In genomic region chr7:45421826-45422225, GRCh38 we compare ENCODE assay signal across 13 cellular contexts.
DNase-seq lines count a peak whose midpoint lies in the region; ATAC-seq and TF ChIP-seq lines count a peak whose summit lies in the region.
"Had no signal": no experiment of that assay in that cellular context is flagged by ENCODE, and none has a peak within 500 bp of the region (broad histone marks: within the 10 kb centered on the region; RNA-seq: fewer than 3 reads in every experiment).

No MANE protein-coding gene starts in this region.

- H4K20me1 ChIP-seq in SK-N-SH (ENCODE audit: insufficient read depth) (no peaks in the 10 kb centered on the region), hepatocyte (ENCODE audit: insufficient read depth, poor library complexity, severe bottlenecking) (no peaks in the 10 kb centered on the region)

- H3K27me3 ChIP-seq in SK-N-SH (ENCODE audit: insufficient read depth): no peaks in the 10 kb centered on the region
- no peaks in the 10 kb centered on the region for H3K27me3 ChIP-seq in hepatocyte
- H3K27me3 ChIP-seq in suprapubic skin: no peaks in the 10 kb centered on the region

- H3K4me3 ChIP-seq in AG10803 (ENCODE audit: low read length) (no peak overlapping the region), SK-N-SH (ENCODE audit: low read depth in 2 of 2, low read length in 1 of 2) (no peak overlapping the region), hepatocyte (no peak overlapping the region), suprapubic skin (no peak overlapping the region)

- peaks cover 0 to 19% of the 10 kb centered on the region in 2 experiments; a peak in 1 of 4 replicates for H3K4me1 ChIP-seq in SK-N-SH (ENCODE audit: control insufficient read depth in 1 of 2, insufficient read depth in 2 of 2, low read depth in 1 of 2, low read length in 1 of 2)
- H3K4me1 ChIP-seq in hepatocyte (ENCODE audit: insufficient read depth): no peaks in the 10 kb centered on the region
- H3K4me1 ChIP-seq in suprapubic skin: no peaks in the 10 kb centered on the region
- H3K4me1 ChIP-seq: Caco-2 had no signal

- H3K4me2 ChIP-seq in SK-N-SH (no peak overlapping the region), hepatocyte (no peak overlapping the region)

- TF ChIP-seq EP300 in SK-N-SH (IDR thresholded peaks at IDR 0.05; ENCODE audit: borderline replicate concordance in 1 of 2, low read depth in 1 of 2, low read length in 1 of 2) (peak in 1 of 2 experiments; percentile 72; a peak in 2 of 4 replicates), suprapubic skin (IDR thresholded peaks at IDR 0.05) (no peak)

- no peaks in the 10 kb centered on the region for H3F3A ChIP-seq in SK-N-SH (replicated peaks; ENCODE audit: insufficient read depth)

- H3K9me3 ChIP-seq in SK-N-SH: no peaks in the 10 kb centered on the region
- H3K9me3 ChIP-seq in hepatocyte (ENCODE audit: low read depth): no peaks in the 10 kb centered on the region
- H3K9me3 ChIP-seq in suprapubic skin: no peaks in the 10 kb centered on the region
- H3K9me3 ChIP-seq: Caco-2 had no signal

- no peaks in the 10 kb centered on the region for H3K9me2 ChIP-seq in SK-N-SH
- H3K9me2 ChIP-seq in hepatocyte (replicated peaks; ENCODE audit: insufficient read depth): no peaks in the 10 kb centered on the region

- TF ChIP-seq RAD21 in SK-N-SH (IDR thresholded peaks at IDR 0.05; ENCODE audit: low read length): peak; percentile 8; the same call in 1 of the 2 replicates

- peak overlapping the region in 1 of 2 experiments; percentile 88; a peak in 2 of 4 replicates for H3K27ac ChIP-seq in SK-N-SH (ENCODE audit: low read depth in 2 of 2, low read length in 1 of 2)
- peak overlapping the region; percentile 17 for H3K27ac ChIP-seq in hepatocyte
- no peak overlapping the region for H3K27ac ChIP-seq in caudate nucleus (ENCODE audit: low read depth, low read length)
- H3K27ac ChIP-seq in suprapubic skin: no peak overlapping the region

- TF ChIP-seq CTCF in AG10803 (conservative IDR thresholded peaks at IDR 0.05; ENCODE audit: low read length) (no peak), SK-N-SH (IDR thresholded peaks at IDR 0.05) (no peak), hepatocyte (IDR thresholded peaks at IDR 0.05; ENCODE audit: poor library complexity) (no peak), suprapubic skin (IDR thresholded peaks at IDR 0.05) (no peak)

- H3K79me2 ChIP-seq in SK-N-SH (ENCODE audit: insufficient read depth) (no peaks in the 10 kb centered on the region), hepatocyte (no peaks in the 10 kb centered on the region)

- CTCF ChIA-PET in SK-N-SH (lab: Yijun Ruan, JAX): interaction anchor here (1.4 to 1.7 kb wide), 4 partner anchors 13 to 161 kb away, joined by 3 to 6 read pairs (median 4); partner anchors contain the start of gene ADCY1

- no peak overlapping the region for H3K9ac ChIP-seq in SK-N-SH

- DNase-seq in AG10803 (ENCODE audit: low read depth): peak; percentile 50
- no peak for DNase-seq in SK-N-SH
- DNase-seq in fibroblast of gingiva (ENCODE audit: low read depth): peak; percentile 86
- no peak for DNase-seq in hepatocyte (ENCODE audit: low spot score)
- DNase-seq in caudate nucleus (lab: John Stamatoyannopoulos, UW): no peak
- no peak for DNase-seq in suprapubic skin (ENCODE audit: low spot score in 2 of 2)
- DNase-seq: 8988T; Caco-2; CD8-positive, alpha-beta memory T cell; DND-41; GDM1; HFFc6 had no signal

- no peaks in the 10 kb centered on the region for H3K36me3 ChIP-seq in SK-N-SH (replicated peaks in 1 of 2; ENCODE audit: control insufficient read depth in 1 of 2, insufficient read depth in 2 of 2, low read length in 1 of 2)
- H3K36me3 ChIP-seq in hepatocyte (replicated peaks; ENCODE audit: insufficient read depth, low read depth): no peaks in the 10 kb centered on the region
- H3K36me3 ChIP-seq in suprapubic skin: no peaks in the 10 kb centered on the region

- WGBS in SK-N-SH (ENCODE audit: low lambda C conversion rate): 45% methylated on average over 1 of the region's 1 CpG
- 58% methylated on average over 1 of the region's 1 CpG for WGBS in hepatocyte (ENCODE audit: low lambda C conversion rate, missing lambda C conversion rate)
- WGBS in suprapubic skin: 70% methylated on average over 1 of the region's 1 CpG

- POLR2A ChIA-PET in SK-N-SH (lab: Yijun Ruan, JAX): no interaction called here

- no peak for ATAC-seq in HG02610 (IDR thresholded peaks at IDR 0.05; ENCODE audit: unreplicated experiment)

- no peak for TF ChIP-seq POLR2A in suprapubic skin (IDR thresholded peaks at IDR 0.05)

- H2AFZ ChIP-seq in SK-N-SH (ENCODE audit: low read depth): no peak overlapping the region
- H2AFZ ChIP-seq in hepatocyte: no peak overlapping the region

TF ChIP-seq in SK-N-SH, 30 proteins besides CTCF, POLR2A, EP300 and RAD21:
- TF ChIP-seq MXI1 (IDR thresholded peaks at IDR 0.05; ENCODE audit: low read depth, low read length) (peak; percentile 40; the same call in 1 of the 2 replicates), CHD2 (IDR thresholded peaks at IDR 0.05; ENCODE audit: low read length, partially characterized antibody) (no peak), TCF12 (IDR thresholded peaks at IDR 0.05) (0 out of 2 replicates have a peak, but pooled peaks have one; percentile 6)

Comparison
In these comparisons a context has a peak if more than half of its experiments do, and no peak if none do; other contexts are left out.
1. DNase-seq: peak in AG10803 (single experiment) and fibroblast of gingiva (single experiment); none in SK-N-SH (single experiment), hepatocyte (single experiment), caudate nucleus (0 of 61) and suprapubic skin (0 of 2).